Comparison of ENCODE assay signal across 18 cellular contexts in the genomic region with DNA sequence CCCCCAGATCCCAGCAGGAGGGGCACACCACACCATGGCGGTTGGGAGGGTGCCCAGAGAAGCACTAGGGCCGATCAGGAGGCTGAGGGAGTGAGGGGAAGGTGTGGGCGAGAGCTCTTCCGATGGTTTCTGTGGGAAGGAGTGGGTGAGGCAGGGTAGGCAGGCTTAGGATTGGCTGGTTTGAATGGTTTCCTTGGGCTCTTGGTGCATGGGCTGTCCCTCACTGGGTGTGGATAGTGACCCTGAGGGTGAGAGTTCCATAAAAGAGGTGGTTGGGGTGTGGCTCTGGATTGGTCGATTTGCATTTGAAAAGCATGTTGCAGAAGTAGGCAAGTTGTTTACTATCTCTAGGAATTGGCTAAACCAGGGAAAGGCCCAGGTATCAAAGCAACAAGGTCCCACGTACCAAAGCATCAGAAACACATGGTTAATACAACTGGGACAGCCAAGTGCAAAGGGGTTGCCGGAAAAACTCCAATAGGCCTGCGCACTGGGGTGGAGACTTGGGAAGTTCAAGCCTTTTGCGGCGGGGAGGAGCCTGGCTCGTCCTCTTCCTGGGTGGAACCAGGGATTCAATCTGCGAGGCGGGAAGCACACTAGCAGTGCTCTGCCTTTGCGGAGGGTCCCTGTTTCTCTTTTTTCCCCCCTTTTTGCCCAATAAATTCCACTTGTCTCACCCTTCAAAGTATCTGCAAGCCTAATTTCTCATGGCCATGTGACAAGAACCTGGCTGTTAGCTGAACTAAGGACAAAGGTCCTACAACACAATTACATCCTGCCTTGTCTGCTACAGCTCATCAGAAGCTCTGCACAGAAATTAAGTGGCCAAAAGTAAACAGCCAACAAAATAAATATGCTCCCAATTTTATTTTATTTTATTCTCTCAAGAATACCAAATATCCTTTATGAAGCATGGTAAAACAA. TPM values are rescaled to one million over a fixed set of nuclear protein-coding genes. Genes with fewer than 3 reads are reported as not detected.
DNase-seq lines count a peak whose midpoint lies in the region; ATAC-seq and TF ChIP-seq lines count a peak whose summit lies in the region.
"Had no signal": no experiment of that assay in that cellular context is flagged by ENCODE, and none has a peak within 500 bp of the region (broad histone marks: within the 10 kb centered on the region; RNA-seq: fewer than 3 reads in every experiment).

No MANE protein-coding gene starts in this region.

- H3K36me3 Mint-ChIP-seq in T-cell, result no peaks in the 10 kb centered on the region
- no peaks in the 10 kb centered on the region for H3K36me3 Mint-ChIP-seq in osteocyte (ENCODE audit: unreplicated experiment)
- no peaks in the 10 kb centered on the region for H3K36me3 Mint-ChIP-seq in mesothelial cell of epicardium
- H3K36me3 Mint-ChIP-seq: stimulated activated naive B cell treated with anti-CD40 and anti-IgM and Interleukin-4, amounts not matched to agents 10 μg/mL and 1 μg/mL and 100 μg/mL, for 72 hours had no signal

- TF ChIP-seq CTCF in hepatocyte (IDR thresholded peaks at IDR 0.05; ENCODE audit: poor library complexity) (no peak), osteocyte (IDR thresholded peaks at IDR 0.05) (no peak), mesothelial cell of epicardium (IDR thresholded peaks at IDR 0.05; ENCODE audit: unreplicated experiment) (no peak)

- H4K20me1 ChIP-seq in hepatocyte (ENCODE audit: insufficient read depth, poor library complexity, severe bottlenecking), result no peaks in the 10 kb centered on the region

- no peaks in the 10 kb centered on the region for H3K27me3 ChIP-seq in hepatocyte

- H3K9me3 Mint-ChIP-seq in T-cell (no peaks in the 10 kb centered on the region), osteocyte (ENCODE audit: unreplicated experiment) (no peaks in the 10 kb centered on the region), mesothelial cell of epicardium (peaks cover 9% of the 10 kb centered on the region)

- H3K4me3 Mint-ChIP-seq in T-cell, result peak overlapping the region in 1 of 3 donors; percentile 69
- no peak overlapping the region for H3K4me3 Mint-ChIP-seq in osteocyte (ENCODE audit: unreplicated experiment)
- no peak overlapping the region for H3K4me3 Mint-ChIP-seq in mesothelial cell of epicardium
- H3K4me3 Mint-ChIP-seq: H9; stimulated activated naive B cell treated with anti-CD40 and anti-IgM and Interleukin-4, amounts not matched to agents 10 μg/mL and 1 μg/mL and 100 μg/mL, for 72 hours had no signal

- H3K27me3 Mint-ChIP-seq in T-cell (no peaks in the 10 kb centered on the region), osteocyte (ENCODE audit: unreplicated experiment) (no peaks in the 10 kb centered on the region), mesothelial cell of epicardium (ENCODE audit: low read depth) (no peaks in the 10 kb centered on the region)

- H3K36me3 ChIP-seq in hepatocyte (replicated peaks; ENCODE audit: insufficient read depth, low read depth), result no peaks in the 10 kb centered on the region

- H3K27ac ChIP-seq in hepatocyte (peak overlapping the region; percentile 75), caudate nucleus (ENCODE audit: low read depth, low read length) (no peak overlapping the region)

- H3K9me3 ChIP-seq in hepatocyte (ENCODE audit: low read depth), result no peaks in the 10 kb centered on the region
- H3K9me3 ChIP-seq: SK-N-SH had no signal

- CTCF ChIA-PET in T-cell (lab: Charles Lee), result no interaction called here

- no peaks in the 10 kb centered on the region for H3K9me2 ChIP-seq in hepatocyte (replicated peaks; ENCODE audit: insufficient read depth)
- H3K9me2 ChIP-seq: SK-N-SH had no signal

- H3K79me2 ChIP-seq in hepatocyte, result no peaks in the 10 kb centered on the region

- peak overlapping the region; percentile 78 to 83 for H3K27ac Mint-ChIP-seq in T-cell
- peak overlapping the region; percentile 96 for H3K27ac Mint-ChIP-seq in osteocyte (ENCODE audit: unreplicated experiment)
- H3K27ac Mint-ChIP-seq in mesothelial cell of epicardium, result no peak overlapping the region
- H3K27ac Mint-ChIP-seq: H9 had no signal

- no peak overlapping the region for H3K4me2 ChIP-seq in hepatocyte

- no peak for ATAC-seq in T-cell (replicated peaks in 1 of 4)
- no peak for ATAC-seq in GM18907 (IDR thresholded peaks at IDR 0.05; ENCODE audit: unreplicated experiment)
- ATAC-seq: stimulated activated naive B cell treated with anti-CD40 and anti-IgM and Interleukin-4, amounts not matched to agents 10 μg/mL and 1 μg/mL and 100 μg/mL, for 72 hours had no signal

- no peak overlapping the region for H3K4me3 ChIP-seq in hepatocyte

- peaks cover 31 to 37% (median 31%) of the 10 kb centered on the region in 3 donors for H3K4me1 Mint-ChIP-seq in T-cell
- peaks cover 71% of the 10 kb centered on the region for H3K4me1 Mint-ChIP-seq in osteocyte (ENCODE audit: unreplicated experiment)
- peaks cover 11% of the 10 kb centered on the region for H3K4me1 Mint-ChIP-seq in mesothelial cell of epicardium

- DNase-seq in CD1c-positive myeloid dendritic cell (ENCODE audit: extremely low spot score), result peak; percentile 60
- DNase-seq in T-cell, result no peak
- no peak for DNase-seq in hepatocyte (ENCODE audit: low spot score)
- DNase-seq in osteocyte (ENCODE audit: extremely low spot score, unreplicated experiment), result no peak
- DNase-seq in mesothelial cell of epicardium (ENCODE audit: low spot score in 2 of 2, unreplicated experiment in 2 of 2), result no peak
- DNase-seq in caudate nucleus (lab: John Stamatoyannopoulos, UW), result no peak
- DNase-seq in H4 (ENCODE audit: low spot score), result no peak
- DNase-seq: activated CD4-positive, CD25-positive, alpha-beta regulatory T cell; C1 segment of cervical spinal cord; H9; NCI-H2107; SK-N-SH; stimulated activated CD4-positive, alpha-beta T cell treated with anti-CD3 and anti-CD28 coated beads, Interleukin-2, amount 100 ng/mL, for 24 hours; stimulated activated naive B cell treated with anti-CD40 and anti-IgM and Interleukin-4, amounts not matched to agents 10 μg/mL and 1 μg/mL and 100 μg/mL, for 72 hours had no signal

- no peak overlapping the region for H2AFZ ChIP-seq in hepatocyte

- H3K4me1 ChIP-seq in hepatocyte (ENCODE audit: insufficient read depth), result peaks cover 24% of the 10 kb centered on the region

- POLR2A ChIA-PET in T-cell (lab: Charles Lee), result no interaction called here

- 79% methylated on average over 14 of the region's 14 CpGs for WGBS in hepatocyte (ENCODE audit: low lambda C conversion rate, missing lambda C conversion rate)

RNA-seq across cellular contexts. Expression of a gene that starts 43.2 kb away (rescaled TPM):
- total RNA-seq in T-cell, result under 1 TPM in 3 of 5 donors, not detected in 2; 0.25 to 0.59 (median 0.44) TPM
- 1.3 and 10.5 TPM in 2 replicates for total RNA-seq in hepatocyte
- 5.8 and 11.4 TPM in 2 replicates for polyA plus RNA-seq in hepatocyte
- total RNA-seq in osteocyte, result not detected in 2 replicates
- total RNA-seq in mesothelial cell of epicardium, result not detected in 3 replicates
- total RNA-seq in H4 (2014; rRNA removed; shearing (Covaris generic)), result 0.70 and 3.3 TPM in 2 replicates
- total RNA-seq: endothelial cell of umbilical vein, G401, H9, LHCN-M2 had no signal
- polyA plus RNA-seq: endothelial cell of umbilical vein had no signal
